ENCODE assay signal across 27 cellular contexts in genomic region chr6:1756472-1757129, GRCh38.
DNase-seq lines count a peak whose midpoint lies in the region; ATAC-seq, FAIRE-seq and TF ChIP-seq lines count a peak whose summit lies in the region.
"Had no signal": no experiment of that assay in that cellular context is flagged by ENCODE, and none has a peak within 500 bp of the region (broad histone marks: within the 10 kb centered on the region; RNA-seq: fewer than 3 reads in every experiment).

No MANE protein-coding gene starts in this region.

- no peaks in the 10 kb centered on the region for H4K20me1 ChIP-seq in K562 (replicated peaks; ENCODE audit: control insufficient read depth, insufficient read depth, low read length)

- H3K9me1 ChIP-seq in K562 (ENCODE audit: control insufficient read depth, insufficient read depth, low read length): no peaks in the 10 kb centered on the region

- in situ Hi-C loops in K562 (cut with MboI): no loop called here

- POLR2A ChIA-PET in K562 (lab: Yijun Ruan, JAX): interaction anchor here (0.5 to 0.7 kb wide), 3 partner anchors 20 to 236 kb away, joined by 3 to 4 read pairs (median 3); no protein-coding TSS in a partner anchor

- H3K4me1 ChIP-seq in left ventricle myocardium inferior: peaks cover 3% of the 10 kb centered on the region
- H3K4me1 ChIP-seq in K562 (replicated peaks in 1 of 2; ENCODE audit: control insufficient read depth in 2 of 2, insufficient read depth in 2 of 2, low read length in 2 of 2): no peaks in the 10 kb centered on the region
- H3K4me1 ChIP-seq in upper lobe of right lung: no peaks in the 10 kb centered on the region
- H3K4me1 ChIP-seq: psoas muscle had no signal

- H3K9me3 ChIP-seq in left ventricle myocardium inferior (replicated peaks) (peaks cover 22% of the 10 kb centered on the region), K562 (replicated peaks; ENCODE audit: control insufficient read depth, insufficient read depth, low read depth, low read length) (no peaks in the 10 kb centered on the region), upper lobe of right lung (no peaks in the 10 kb centered on the region), T-helper 17 cell (ENCODE audit: control insufficient read depth, low read length, poor library complexity, severe bottlenecking) (no peaks in the 10 kb centered on the region)
- H3K9me3 ChIP-seq: BE2C had no signal

- H3K9ac ChIP-seq in K562 (ENCODE audit: insufficient read depth in 1 of 2, low read depth in 2 of 2, low read length in 2 of 2): no peak overlapping the region

- no peaks in the 10 kb centered on the region for H3K4me1 Mint-ChIP-seq in T-helper 17 cell
- H3K4me1 Mint-ChIP-seq: activated CD4-positive, alpha-beta memory T cell treated with anti-CD3 and anti-CD28 coated beads, Interleukin-2, amount 10 ng/mL, durations not matched to agents 7 days and 5 days; central memory CD8-positive, alpha-beta T cell had no signal

- H2AFZ ChIP-seq in K562 (ENCODE audit: low read depth, low read length): no peak overlapping the region

- H3K27me3 ChIP-seq in left ventricle myocardium inferior (ENCODE audit: low read depth): no peaks in the 10 kb centered on the region
- H3K27me3 ChIP-seq in K562 (ENCODE audit: control insufficient read depth in 2 of 2, insufficient read depth in 2 of 2, low read length in 2 of 2): peaks cover 13 to 16% of the 10 kb centered on the region in 2 experiments; a peak in 2 of 5 replicates
- H3K27me3 ChIP-seq in upper lobe of right lung: no peaks in the 10 kb centered on the region
- H3K27me3 ChIP-seq: BE2C, tibial nerve had no signal

- ATAC-seq in K562: no peak
- peak; percentile 49 for ATAC-seq in upper lobe of right lung
- ATAC-seq in SK-N-SH treated with all-trans-retinoic acid at 6 μM for 48 hours: no peak
- ATAC-seq in T-helper 17 cell: no peak
- ATAC-seq: CD8-positive, alpha-beta T cell; natural killer cell treated with Interleukin-12 subunit alpha and Interleukin-12 subunit beta and Interleukin-15 and Interleukin-18, amount 100 ng/mL, for 72 hours; psoas muscle had no signal

- H3K4me3 ChIP-seq in left ventricle myocardium inferior: no peak overlapping the region
- H3K4me3 ChIP-seq in K562: no peak overlapping the region
- no peak overlapping the region for H3K4me3 ChIP-seq in upper lobe of right lung
- H3K4me3 ChIP-seq: psoas muscle, tibial nerve had no signal

- TF ChIP-seq EP300 in K562 (IDR thresholded peaks at IDR 0.05; ENCODE audit: low read length): no peak

- H3K27me3 Mint-ChIP-seq in T-helper 17 cell: no peaks in the 10 kb centered on the region
- H3K27me3 Mint-ChIP-seq: activated CD4-positive, alpha-beta memory T cell treated with anti-CD3 and anti-CD28 coated beads, Interleukin-2, amount 10 ng/mL, durations not matched to agents 7 days and 5 days; central memory CD8-positive, alpha-beta T cell had no signal

- intact Hi-C loops in left ventricle myocardium inferior (cut with micrococcal nuclease) (no loop called here), cardiac septum (cut with DNase I) (no loop called here), K562 (cut with micrococcal nuclease) (no loop called here), upper lobe of right lung (cut with DNase I) (no loop called here)

- H3K4me2 ChIP-seq in K562 (ENCODE audit: insufficient read depth, low read length): no peak overlapping the region

- no peaks in the 10 kb centered on the region for H3K79me2 ChIP-seq in K562 (ENCODE audit: control insufficient read depth, insufficient read depth, low read length)

- H3K36me3 Mint-ChIP-seq in T-helper 17 cell (ENCODE audit: low read depth): peaks cover 7% of the 10 kb centered on the region

- CTCF ChIA-PET in K562 (lab: Yijun Ruan, JAX; ENCODE audit: low intra/inter-chr PET ratio): no interaction called here

- no peak for TF ChIP-seq CTCF in left ventricle myocardium inferior (IDR thresholded peaks at IDR 0.05; ENCODE audit: borderline replicate concordance)
- TF ChIP-seq CTCF in K562 (IDR thresholded peaks at IDR 0.05 in 2 of 3, conservative IDR thresholded peaks at IDR 0.05 in 1 of 3; ENCODE audit: insufficient read depth in 2 of 3, low read depth in 1 of 3, low read length in 3 of 3): no peak
- no peak for TF ChIP-seq CTCF in upper lobe of right lung (IDR thresholded peaks at IDR 0.05)

- WGBS in K562 (ENCODE audit: insufficient coverage, low coverage, missing lambda C conversion rate): 10% methylated on average over 14 of the region's 14 CpGs

- TF ChIP-seq RAD21 in K562 (CRISPR knock-in tag; conservative IDR thresholded peaks at IDR 0.05 in 1 of 2, IDR thresholded peaks at IDR 0.05 in 1 of 2): no peak

- H3K36me3 ChIP-seq in left ventricle myocardium inferior (no peaks in the 10 kb centered on the region), K562 (ENCODE audit: control insufficient read depth, insufficient read depth, low read length) (no peaks in the 10 kb centered on the region), upper lobe of right lung (no peaks in the 10 kb centered on the region)
- H3K36me3 ChIP-seq: BE2C, tibial nerve had no signal

- H3K27ac Mint-ChIP-seq in T-helper 17 cell: no peak overlapping the region
- H3K27ac Mint-ChIP-seq: activated CD4-positive, alpha-beta memory T cell treated with anti-CD3 and anti-CD28 coated beads, Interleukin-2, amount 10 ng/mL, durations not matched to agents 7 days and 5 days; activated naive CD4-positive, alpha-beta T cell treated with anti-CD3 and anti-CD28 coated beads for 36 hours; activated T-helper 1 cell treated with anti-CD3 and anti-CD28 coated beads, Interleukin-12 subunit alpha, Interleukin-12 subunit beta, Interleukin-2, Interleukin-4 antibody, amounts not matched to agents 30 ng/mL and 10 ng/mL and 1 ng/mL, durations not matched to agents 14 hours and 24 hours and 36 hours; CD8-positive, alpha-beta T cell; natural killer cell treated with Interleukin-12 subunit alpha and Interleukin-12 subunit beta and Interleukin-15 and Interleukin-18, amount 100 ng/mL, for 72 hours; T-helper 2 cell treated with Interferon-gamma antibody and Interleukin-4, amounts not matched to agents 5 μg/mL and 100 μg/mL, for 36 hours had no signal

- TF ChIP-seq POLR2A in K562 (conservative IDR thresholded peaks at IDR 0.05): no peak

- DNase-seq in left ventricle myocardium inferior (no peak), cardiac septum (ENCODE audit: low spot score) (no peak), NCI-H2029 treated with DMSO at 0.1 percent for 48 hours (lab: John Stamatoyannopoulos, UW) (peak; percentile 98), K562 (ENCODE audit: extremely low read depth in 1 of 4, low spot score in 3 of 4) (no peak), upper lobe of right lung (no peak), T-helper 17 cell (no peak)
- DNase-seq in stimulated activated CD4-positive, alpha-beta T cell treated with anti-CD3 and anti-CD28 coated beads, Interleukin-4, amount 100 ng/mL, for 4 hours: no peak
- DNase-seq: activated CD4-positive, alpha-beta memory T cell treated with anti-CD3 and anti-CD28 coated beads, Interleukin-2, amount 10 ng/mL, durations not matched to agents 7 days and 5 days; activated CD4-positive, CD25-positive, alpha-beta regulatory T cell treated with anti-CD3 and anti-CD28 coated beads, Interleukin-2, amount 50 U/mL, for 72 hours; activated CD8-positive, alpha-beta memory T cell treated with anti-CD3 and anti-CD28 coated beads, Interleukin-2, amount 50 U/mL, for 4 hours; activated naive CD4-positive, alpha-beta T cell treated with anti-CD3 and anti-CD28 coated beads for 36 hours; BE2C; CD8-positive, alpha-beta T cell; erythroblast; HCEC 1CT; Kasumi-1; kidney glomerular epithelial cell; NCI-H1930; NK-92 treated with Interleukin-12 subunit alpha and Interleukin-12 subunit beta, amount 100 ng/mL, for 24 hours; psoas muscle; stimulated activated CD4-positive, alpha-beta T cell treated with anti-CD3 and anti-CD28 coated beads, Interleukin-4, amount 100 ng/mL, for 1 hour had no signal

- FAIRE-seq in K562 (lab: Jason Lieb, UNC): no peak

- H3K27ac ChIP-seq in left ventricle myocardium inferior (replicated peaks): peak overlapping the region; percentile 49
- no peak overlapping the region for H3K27ac ChIP-seq in K562 (ENCODE audit: extremely low read depth, low read depth, low read length)
- no peak overlapping the region for H3K27ac ChIP-seq in upper lobe of right lung
- H3K27ac ChIP-seq: psoas muscle, tibial nerve had no signal

- no peak overlapping the region for H3K4me3 Mint-ChIP-seq in T-helper 17 cell
- H3K4me3 Mint-ChIP-seq: activated CD4-positive, alpha-beta memory T cell treated with anti-CD3 and anti-CD28 coated beads, Interleukin-2, amount 10 ng/mL, durations not matched to agents 7 days and 5 days; activated naive CD4-positive, alpha-beta T cell treated with anti-CD3 and anti-CD28 coated beads for 36 hours; activated T-helper 1 cell treated with anti-CD3 and anti-CD28 coated beads, Interleukin-12 subunit alpha, Interleukin-12 subunit beta, Interleukin-2, Interleukin-4 antibody, amounts not matched to agents 30 ng/mL and 10 ng/mL and 1 ng/mL, durations not matched to agents 14 hours and 24 hours and 36 hours; CD8-positive, alpha-beta T cell; central memory CD8-positive, alpha-beta T cell; natural killer cell treated with Interleukin-12 subunit alpha and Interleukin-12 subunit beta and Interleukin-15 and Interleukin-18, amount 100 ng/mL, for 72 hours; T-helper 2 cell treated with Interferon-gamma antibody and Interleukin-4, amounts not matched to agents 5 μg/mL and 100 μg/mL, for 36 hours had no signal

- no TSS peak for BruUV-seq in K562 (replicated peaks; lab: Mats Ljungman, UMichigan)

TF ChIP-seq in SK-N-SH treated with all-trans-retinoic acid at 6 μM for 48 hours, 23 proteins besides CTCF, POLR2A, EP300 and RAD21 (continues in another document):
- TF ChIP-seq ZNF565 (CRISPR knock-in tag; conservative IDR thresholded peaks at IDR 0.05; ENCODE audit: low read depth) (no peak), GLIS3 (CRISPR knock-in tag; IDR thresholded peaks at IDR 0.05) (no peak), ESRRG (CRISPR knock-in tag; IDR thresholded peaks at IDR 0.05) (no peak), ARNTL (CRISPR knock-in tag; IDR thresholded peaks at IDR 0.05; ENCODE audit: borderline replicate concordance, low read depth) (no peak), ZFP30 (CRISPR knock-in tag; IDR thresholded peaks at IDR 0.05) (no peak)
- TF ChIP-seq, protein P1, sequence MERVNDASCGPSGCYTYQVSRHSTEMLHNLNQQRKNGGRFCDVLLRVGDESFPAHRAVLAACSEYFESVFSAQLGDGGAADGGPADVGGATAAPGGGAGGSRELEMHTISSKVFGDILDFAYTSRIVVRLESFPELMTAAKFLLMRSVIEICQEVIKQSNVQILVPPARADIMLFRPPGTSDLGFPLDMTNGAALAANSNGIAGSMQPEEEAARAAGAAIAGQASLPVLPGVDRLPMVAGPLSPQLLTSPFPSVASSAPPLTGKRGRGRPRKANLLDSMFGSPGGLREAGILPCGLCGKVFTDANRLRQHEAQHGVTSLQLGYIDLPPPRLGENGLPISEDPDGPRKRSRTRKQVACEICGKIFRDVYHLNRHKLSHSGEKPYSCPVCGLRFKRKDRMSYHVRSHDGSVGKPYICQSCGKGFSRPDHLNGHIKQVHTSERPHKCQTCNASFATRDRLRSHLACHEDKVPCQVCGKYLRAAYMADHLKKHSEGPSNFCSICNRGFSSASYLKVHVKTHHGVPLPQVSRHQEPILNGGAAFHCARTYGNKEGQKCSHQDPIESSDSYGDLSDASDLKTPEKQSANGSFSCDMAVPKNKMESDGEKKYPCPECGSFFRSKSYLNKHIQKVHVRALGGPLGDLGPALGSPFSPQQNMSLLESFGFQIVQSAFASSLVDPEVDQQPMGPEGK (CRISPR knock-in tag; IDR thresholded peaks at IDR 0.05; ENCODE audit: borderline replicate concordance): no peak
